In genomic region chr1:234610582-234611152, GRCh38 we compare ENCODE assay signal across 1 cellular context.
TF ChIP-seq lines count a peak whose summit lies in the region.

No MANE protein-coding gene starts in this region.

TF ChIP-seq in HepG2, 621 proteins besides CTCF, POLR2A, EP300 and RAD21 (continued from another document):
- TF ChIP-seq ZNF275 (CRISPR knock-in tag; IDR thresholded peaks at IDR 0.05; ENCODE audit: borderline replicate concordance) (peak; percentile 62; the same call in 1 of the 2 replicates), ZNF747 (CRISPR knock-in tag; IDR thresholded peaks at IDR 0.05; ENCODE audit: borderline replicate concordance) (peak; percentile 43; the same call in 1 of the 2 replicates), HNF4G (IDR thresholded peaks at IDR 0.05; ENCODE audit: borderline replicate concordance, low read depth, low read length) (0 out of 2 replicates have a peak, but pooled peaks have one; percentile 7), HNF4G (CRISPR knock-in tag; IDR thresholded peaks at IDR 0.05; ENCODE audit: borderline replicate concordance, low read depth) (0 out of 2 replicates have a peak, but pooled peaks have one; percentile 35), ZSCAN21 (CRISPR knock-in tag; IDR thresholded peaks at IDR 0.05; ENCODE audit: borderline replicate concordance) (peak; percentile 92), RXRB (CRISPR knock-in tag; IDR thresholded peaks at IDR 0.05; ENCODE audit: borderline replicate concordance) (peak; percentile 11), ZNF609 (CRISPR knock-in tag; IDR thresholded peaks at IDR 0.05; ENCODE audit: borderline replicate concordance) (0 out of 2 replicates have a peak, but pooled peaks have one; percentile 29), ZNF333 (CRISPR knock-in tag; IDR thresholded peaks at IDR 0.05; ENCODE audit: borderline replicate concordance) (peak; percentile 49; the same call in 1 of the 2 replicates), ZNF781 (CRISPR knock-in tag; IDR thresholded peaks at IDR 0.05; ENCODE audit: borderline replicate concordance, not compliant biosample characterization) (peak; percentile 89), HOXA3 (CRISPR knock-in tag; IDR thresholded peaks at IDR 0.05) (peak; percentile 96), GTF2F1 (IDR thresholded peaks at IDR 0.05; ENCODE audit: low read length) (no peak), MXD4 (CRISPR knock-in tag; IDR thresholded peaks at IDR 0.05) (peak; percentile 35; the same call in 1 of the 2 replicates), ZNF770 (CRISPR knock-in tag; IDR thresholded peaks at IDR 0.05) (peak; percentile 60), ZBTB46 (CRISPR knock-in tag; IDR thresholded peaks at IDR 0.05; ENCODE audit: borderline replicate concordance) (peak; percentile 61; the same call in 1 of the 2 replicates), PAX8 (CRISPR knock-in tag; IDR thresholded peaks at IDR 0.05; ENCODE audit: borderline replicate concordance) (peak; percentile 69; the same call in 1 of the 2 replicates), PAWR (CRISPR knock-in tag; IDR thresholded peaks at IDR 0.05; ENCODE audit: borderline replicate concordance) (no peak), CENPX (CRISPR knock-in tag; IDR thresholded peaks at IDR 0.05) (no peak), RNF2 (conservative IDR thresholded peaks at IDR 0.05; ENCODE audit: low read depth) (peak; percentile 84), PLRG1 (conservative IDR thresholded peaks at IDR 0.05) (no peak), MEIS1 (CRISPR knock-in tag; IDR thresholded peaks at IDR 0.05; ENCODE audit: borderline replicate concordance) (peak; percentile 54), ZNF883 (CRISPR knock-in tag; IDR thresholded peaks at IDR 0.05; ENCODE audit: not compliant biosample characterization) (peak; percentile 69)
